12 cellular contexts compared by ENCODE assay signal in genomic region chr1:65467536-65467935, GRCh38. TPM values are rescaled to one million over a fixed set of nuclear protein-coding genes. Genes with fewer than 3 reads are reported as not detected.
DNase-seq lines count a peak whose midpoint lies in the region; ATAC-seq, FAIRE-seq and TF ChIP-seq lines count a peak whose summit lies in the region.
"Had no signal": no experiment of that assay in that cellular context is flagged by ENCODE, and none has a peak within 500 bp of the region (broad histone marks: within the 10 kb centered on the region; RNA-seq: fewer than 3 reads in every experiment).

No MANE protein-coding gene starts in this region.

- peak overlapping the region; percentile 79 for H2AFZ ChIP-seq in K562 (ENCODE audit: low read depth, low read length)

- DNase-seq in H4 (ENCODE audit: low spot score) (peak; percentile 90), NCI-H2171 (lab: John Stamatoyannopoulos, UW) (peak; percentile 65), K562 (ENCODE audit: extremely low read depth in 1 of 4, low spot score in 3 of 4) (peak; percentile 55 to 92 (median 60)), mesendoderm (peak; percentile 91)
- DNase-seq in activated CD4-positive, alpha-beta T cell treated with anti-CD3 and anti-CD28 coated beads for 4 hours: no peak
- DNase-seq: GF-D8, left ventricle myocardium inferior, NCI-H1048 had no signal

- peak; percentile 31 to 46 (median 44); a peak in 3 of 6 replicates for TF ChIP-seq CTCF in K562 (IDR thresholded peaks at IDR 0.05 in 2 of 3, conservative IDR thresholded peaks at IDR 0.05 in 1 of 3; ENCODE audit: insufficient read depth in 2 of 3, low read depth in 1 of 3, low read length in 3 of 3)

- peaks cover 7% of the 10 kb centered on the region; the same call in 1 of the 2 replicates for H3K9me3 ChIP-seq in K562 (replicated peaks; ENCODE audit: control insufficient read depth, insufficient read depth, low read depth, low read length)

- H3K23ac ChIP-seq in mesendoderm (ENCODE audit: low read length): no peak overlapping the region

- ATAC-seq in K562 (peak; percentile 82), HG02610 (IDR thresholded peaks at IDR 0.05; ENCODE audit: unreplicated experiment) (no peak), GM21515 (IDR thresholded peaks at IDR 0.05; ENCODE audit: unreplicated experiment) (no peak), HG03439 (IDR thresholded peaks at IDR 0.05; ENCODE audit: unreplicated experiment) (no peak)
- ATAC-seq: activated T-helper 17 cell treated with anti-CD3 and anti-CD28 coated beads, Interleukin-2, amount 50 U/mL, for 72 hours had no signal

- H3K4me1 ChIP-seq in K562 (replicated peaks in 1 of 2; ENCODE audit: control insufficient read depth in 2 of 2, insufficient read depth in 2 of 2, low read length in 2 of 2) (peaks cover 7 to 45% of the 10 kb centered on the region in 2 experiments), mesendoderm (ENCODE audit: control insufficient read depth, low read depth, low read length) (no peaks in the 10 kb centered on the region)

- in situ Hi-C loops in K562 (cut with MboI): no loop called here

- H3K79me2 ChIP-seq in K562 (ENCODE audit: control insufficient read depth, insufficient read depth, low read length): peaks cover 32% of the 10 kb centered on the region
- H3K79me2 ChIP-seq in mesendoderm (ENCODE audit: control insufficient read depth, insufficient read depth, low read length): no peaks in the 10 kb centered on the region

- no peak overlapping the region for H4K8ac ChIP-seq in mesendoderm (ENCODE audit: low read depth, low read length)

- H4K20me1 ChIP-seq in K562 (replicated peaks; ENCODE audit: control insufficient read depth, insufficient read depth, low read length): no peaks in the 10 kb centered on the region

- H2BK120ac ChIP-seq in mesendoderm (ENCODE audit: low read depth, low read length): no peak overlapping the region

- H3K9me1 ChIP-seq in K562 (ENCODE audit: control insufficient read depth, insufficient read depth, low read length): no peaks in the 10 kb centered on the region

- H4K5ac ChIP-seq in mesendoderm (ENCODE audit: low read length): no peak overlapping the region

- TF ChIP-seq RAD21 in K562 (CRISPR knock-in tag; conservative IDR thresholded peaks at IDR 0.05 in 1 of 2, IDR thresholded peaks at IDR 0.05 in 1 of 2): peak in 1 of 2 experiments; percentile 42; a peak in 2 of 4 replicates

- no peak overlapping the region for H3K4ac ChIP-seq in mesendoderm (ENCODE audit: low read depth, low read length)

- peak; percentile 83 for FAIRE-seq in K562 (lab: Jason Lieb, UNC)

- no peak for TF ChIP-seq POLR2A in K562 (conservative IDR thresholded peaks at IDR 0.05)

- H3K27me3 ChIP-seq in K562 (ENCODE audit: control insufficient read depth in 2 of 2, insufficient read depth in 2 of 2, low read length in 2 of 2) (no peaks in the 10 kb centered on the region), mesendoderm (ENCODE audit: insufficient read depth, low read length, poor library complexity) (no peaks in the 10 kb centered on the region)

- H2AK5ac ChIP-seq in mesendoderm (ENCODE audit: low read length): no peak overlapping the region

- H3K4me3 ChIP-seq in K562 (no peak overlapping the region), mesendoderm (ENCODE audit: low read length) (no peak overlapping the region)
- H3K4me3 ChIP-seq: left ventricle myocardium inferior had no signal

- no peak overlapping the region for H3K18ac ChIP-seq in mesendoderm (ENCODE audit: low read length)

- CTCF ChIA-PET in K562 (lab: Yijun Ruan, JAX; ENCODE audit: low intra/inter-chr PET ratio): no interaction called here

- BruUV-seq in K562 (replicated peaks; lab: Mats Ljungman, UMichigan): no TSS peak

- POLR2A ChIA-PET in K562 (lab: Yijun Ruan, JAX): interaction anchor here (0.6 to 1.8 kb wide), 3 partner anchors 9 to 314 kb away, joined by 3 to 5 read pairs (median 4); no protein-coding TSS in a partner anchor

- intact Hi-C loops in K562 (cut with micrococcal nuclease): no loop called here

- H3K27ac ChIP-seq in K562 (ENCODE audit: extremely low read depth, low read depth, low read length) (peak overlapping the region; percentile 27; the same call in 1 of the 3 replicates), mesendoderm (ENCODE audit: low read depth, low read length) (no peak overlapping the region)
- H3K27ac ChIP-seq: left ventricle myocardium inferior had no signal

- no peak for TF ChIP-seq EP300 in K562 (IDR thresholded peaks at IDR 0.05; ENCODE audit: low read length)

- H3K36me3 ChIP-seq in K562 (ENCODE audit: control insufficient read depth, insufficient read depth, low read length) (peaks cover 17% of the 10 kb centered on the region), mesendoderm (ENCODE audit: control insufficient read depth, insufficient read depth, low read length) (no peaks in the 10 kb centered on the region)
- H3K36me3 ChIP-seq: left ventricle myocardium inferior had no signal

- no peak overlapping the region for H2BK5ac ChIP-seq in mesendoderm (ENCODE audit: low read length)

- H2BK15ac ChIP-seq in mesendoderm (replicated peaks; ENCODE audit: low read depth): no peak overlapping the region

- H3K79me1 ChIP-seq in mesendoderm (ENCODE audit: low read length): no peaks in the 10 kb centered on the region

- WGBS in K562 (ENCODE audit: insufficient coverage, low coverage, missing lambda C conversion rate): 14% methylated on average over 6 of the region's 6 CpGs
- WGBS in mesendoderm (ENCODE audit: extremely low coverage, insufficient coverage, low lambda C conversion rate): no CpG with 5 or more reads among the region's 6 CpGs

- H3K9ac ChIP-seq in K562 (ENCODE audit: insufficient read depth in 1 of 2, low read depth in 2 of 2, low read length in 2 of 2): no peak overlapping the region
- no peak overlapping the region for H3K9ac ChIP-seq in mesendoderm (ENCODE audit: low read length)

- H3K4me2 ChIP-seq in K562 (ENCODE audit: insufficient read depth, low read length): peak overlapping the region; percentile 50
- H3K4me2 ChIP-seq in mesendoderm (ENCODE audit: low read length): no peak overlapping the region

- H3K56ac ChIP-seq in mesendoderm (ENCODE audit: low read length): no peak overlapping the region

TF ChIP-seq in K562, 482 proteins besides CTCF, POLR2A, EP300 and RAD21 (continues in another document):
- TF ChIP-seq FOXK1 (CRISPR knock-in tag; IDR thresholded peaks at IDR 0.05; ENCODE audit: borderline replicate concordance) (peak; percentile 76; the same call in 1 of the 2 replicates), CBX5 (IDR thresholded peaks at IDR 0.05; ENCODE audit: borderline replicate concordance, low read depth) (no peak)
- TF ChIP-seq, protein P1, sequence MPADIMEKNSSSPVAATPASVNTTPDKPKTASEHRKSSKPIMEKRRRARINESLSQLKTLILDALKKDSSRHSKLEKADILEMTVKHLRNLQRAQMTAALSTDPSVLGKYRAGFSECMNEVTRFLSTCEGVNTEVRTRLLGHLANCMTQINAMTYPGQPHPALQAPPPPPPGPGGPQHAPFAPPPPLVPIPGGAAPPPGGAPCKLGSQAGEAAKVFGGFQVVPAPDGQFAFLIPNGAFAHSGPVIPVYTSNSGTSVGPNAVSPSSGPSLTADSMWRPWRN (IDR thresholded peaks at IDR 0.05; ENCODE audit: low read depth): peak; percentile 18; the same call in 1 of the 2 replicates

RNA-seq across cellular contexts. Expression of gene LEPR, which starts 47.1 kb away (rescaled TPM):
- total RNA-seq in H4 (2014; rRNA removed; shearing (Covaris generic)): 1.9 and 2.4 TPM in 2 replicates
- 58.9 and 119 TPM in 2 replicates for total RNA-seq in K562 (2011; cell fraction: chromatin; rRNA removed; ENCODE audit: low replicate concordance)
- 43.9 and 53.4 TPM in 2 replicates for total RNA-seq in K562 (2011; cell fraction: nucleolus; rRNA removed)
- 92.8 and 105 TPM in 2 replicates for total RNA-seq in K562 (2011; cell fraction: nucleoplasm; rRNA removed)
- total RNA-seq in K562 (2014; rRNA removed) (26.0 and 26.5 TPM in 2 replicates), K562 (2014; rRNA removed; fragmentation: Illumina TruSeq; extraction: Trizol) (55.0 and 58.4 TPM in 2 replicates), K562 (2015; rRNA removed; fragmentation: Illumina TruSeq; extraction: Trizol) (51.5 and 56.8 TPM in 2 replicates), K562 (2021) (43.1 and 43.6 TPM in 2 replicates)
- polyA plus RNA-seq in K562 (2011; rRNA removed) (83.7 and 111 TPM in 2 replicates), K562 (2014; fragmentation: Illumina TruSeq; extraction: Trizol) (37.3 and 45.2 TPM in 2 replicates), K562 (2014; fragmentation: Nextera tagmentation; extraction: Ambion mirVana) (10 to 100 TPM; 12.2 to 18.1 TPM), K562 (2014; rRNA removed) (19.9 and 26.1 TPM in 2 replicates)
- 30.7 and 48.6 TPM in 2 replicates for polyA plus RNA-seq in K562 (2011; cell fraction: cytosol; rRNA removed)
- 25.8 and 36.4 TPM in 2 replicates for polyA plus RNA-seq in K562 (2011; cell fraction: nucleus; rRNA removed)
- polyA plus RNA-seq in K562 (2012): 22.2 and 31.8 TPM in 2 replicates
- 197 and 201 TPM in 2 replicates for polyA minus RNA-seq in K562 (2011; rRNA and poly(A)+ RNA removed)
- 51.6 and 74.5 TPM in 2 replicates for polyA minus RNA-seq in K562 (2011; cell fraction: cytosol; rRNA and poly(A)+ RNA removed)
- polyA minus RNA-seq in K562 (2011; cell fraction: nucleus; rRNA and poly(A)+ RNA removed): 25.3 and 51.1 TPM in 2 replicates
- 1.2 TPM for polyA plus RNA-seq in mesendoderm (2013, experiment 1 of 2)
- 1.1 TPM for polyA plus RNA-seq in mesendoderm (2013, experiment 2 of 2)

RNA-seq across cellular contexts. Expression of gene LEPROT, which starts 47.1 kb away (rescaled TPM):
- 32.8 and 43.4 TPM in 2 replicates for total RNA-seq in H4 (2014; rRNA removed; shearing (Covaris generic))
- total RNA-seq in K562 (2011; cell fraction: chromatin; rRNA removed; ENCODE audit: low replicate concordance): 47.7 and 171 TPM in 2 replicates
- total RNA-seq in K562 (2011; cell fraction: nucleolus; rRNA removed): 33.7 and 49.6 TPM in 2 replicates
- 135 and 209 TPM in 2 replicates for total RNA-seq in K562 (2011; cell fraction: nucleoplasm; rRNA removed)
- total RNA-seq in K562 (2014; rRNA removed) (28.1 and 34.8 TPM in 2 replicates), K562 (2014; rRNA removed; fragmentation: Illumina TruSeq; extraction: Trizol) (45.8 and 52.8 TPM in 2 replicates), K562 (2015; rRNA removed; fragmentation: Illumina TruSeq; extraction: Trizol) (40.6 and 46.3 TPM in 2 replicates), K562 (2021) (38.2 and 42.9 TPM in 2 replicates)
- polyA plus RNA-seq in K562 (2011; rRNA removed) (84.0 and 97.5 TPM in 2 replicates), K562 (2014; fragmentation: Illumina TruSeq; extraction: Trizol) (44.0 and 47.4 TPM in 2 replicates), K562 (2014; fragmentation: Nextera tagmentation; extraction: Ambion mirVana) (10 to 100 TPM; 30.7 to 38.5 TPM), K562 (2014; rRNA removed) (53.4 and 54.9 TPM in 2 replicates)
- polyA plus RNA-seq in K562 (2011; cell fraction: cytosol; rRNA removed): 33.1 and 88.6 TPM in 2 replicates
- polyA plus RNA-seq in K562 (2011; cell fraction: nucleus; rRNA removed): 88.8 and 104 TPM in 2 replicates
- polyA plus RNA-seq in K562 (2012): 40.2 and 59.7 TPM in 2 replicates
- polyA minus RNA-seq in K562 (2011; rRNA and poly(A)+ RNA removed): 65.3 and 66.8 TPM in 2 replicates
- polyA minus RNA-seq in K562 (2011; cell fraction: cytosol; rRNA and poly(A)+ RNA removed): 24.1 and 26.4 TPM in 2 replicates
- polyA minus RNA-seq in K562 (2011; cell fraction: nucleus; rRNA and poly(A)+ RNA removed): 68.3 and 104 TPM in 2 replicates
- 19.3 TPM for polyA plus RNA-seq in mesendoderm (2013, experiment 1 of 2)
- polyA plus RNA-seq in mesendoderm (2013, experiment 2 of 2): 18.1 TPM

Comparison
In these comparisons a context has a peak if more than half of its experiments do, and no peak if none do; other contexts are left out.
1. DNase-seq: peak in H4 (single experiment), NCI-H2171 (single experiment), K562 (4 of 4) and mesendoderm (single experiment); none in activated CD4-positive, alpha-beta T cell treated with anti-CD3 and anti-CD28 coated beads for 4 hours (0 of 2).